1 cellular context compared by ENCODE assay signal in genomic region chr19:56314584-56315075, GRCh38.
A peak's percentile ranks its signal among the peaks of the same experiment; 100 is the strongest.
TF ChIP-seq lines count a peak whose summit lies in the region.

ZSCAN5A (minus strand) TSS chr19:56314839; CDS start chr19:56225046, 89,793 bp downstream.

TF ChIP-seq in K562, 482 proteins besides CTCF, POLR2A, EP300 and RAD21 (continued from another document and continues in another):
- TF ChIP-seq ATF6 (CRISPR knock-in tag; IDR thresholded peaks at IDR 0.05) (no peak), MLX (CRISPR knock-in tag; conservative IDR thresholded peaks at IDR 0.05) (no peak), ILF3 (IDR thresholded peaks at IDR 0.05; ENCODE audit: borderline replicate concordance) (no peak), GTF2A2 (tag; IDR thresholded peaks at IDR 0.05) (no peak), GABPB2 (CRISPR knock-in tag; conservative IDR thresholded peaks at IDR 0.05) (no peak), YY1 (IDR thresholded peaks at IDR 0.05; ENCODE audit: borderline replicate concordance in 1 of 3, control insufficient read depth in 1 of 3, extremely low read depth in 1 of 3, insufficient read depth in 3 of 3, insufficient read length in 1 of 3, insufficient replicate concordance in 2 of 3, low read depth in 1 of 3, low read length in 2 of 3) (peak in 1 of 3 experiments; percentile 42), ESRRA (IDR thresholded peaks at IDR 0.05; ENCODE audit: borderline replicate concordance, low read depth) (0 out of 2 replicates have a peak, but pooled peaks have one; percentile 56), ZZZ3 (IDR thresholded peaks at IDR 0.05) (no peak), MTA2 (IDR thresholded peaks at IDR 0.05; ENCODE audit: low read depth) (peak; percentile 64), ZC3H11A (IDR thresholded peaks at IDR 0.05; ENCODE audit: low read depth, low read length) (no peak), ZNF280B (CRISPR knock-in tag; IDR thresholded peaks at IDR 0.05) (no peak), MEF2D (tag; conservative IDR thresholded peaks at IDR 0.05; ENCODE audit: low read depth) (no peak; the same call in 1 of the 2 replicates), ZNF639 (CRISPR knock-in tag; conservative IDR thresholded peaks at IDR 0.05 in 1 of 2, IDR thresholded peaks at IDR 0.05 in 1 of 2) (peak in 1 of 2 experiments; percentile 80; a peak in 1 of 4 replicates), DIDO1 (tag; IDR thresholded peaks at IDR 0.05; ENCODE audit: low read depth) (peak; percentile 31), ZNF644 (tag; IDR thresholded peaks at IDR 0.05; ENCODE audit: low read depth) (peak; percentile 68; the same call in 1 of the 2 replicates), MCM2 (IDR thresholded peaks at IDR 0.05; ENCODE audit: low read depth) (no peak), ELK1 (CRISPR knock-in tag; IDR thresholded peaks at IDR 0.05) (no peak), CXXC5 (CRISPR knock-in tag; IDR thresholded peaks at IDR 0.05) (peak; percentile 33; the same call in 1 of the 2 replicates), NR4A1 (CRISPR knock-in tag; IDR thresholded peaks at IDR 0.05) (no peak), NR4A1 (tag; IDR thresholded peaks at IDR 0.05) (peak; percentile 80), PCBP2 (IDR thresholded peaks at IDR 0.05; ENCODE audit: low read depth, low read length, poor library complexity, severe bottlenecking) (no peak), RBM15 (IDR thresholded peaks at IDR 0.05; ENCODE audit: insufficient read depth, low read length) (no peak), TEAD1 (CRISPR knock-in tag; IDR thresholded peaks at IDR 0.05) (no peak), ZBTB8A (IDR thresholded peaks at IDR 0.05; ENCODE audit: partially characterized antibody) (peak; percentile 91), RBM39 (optimal IDR thresholded peaks at IDR 0.05; ENCODE audit: low read depth, low read length) (no peak), MTF1 (CRISPR knock-in tag; IDR thresholded peaks at IDR 0.05; ENCODE audit: borderline replicate concordance) (no peak), POLR2G (IDR thresholded peaks at IDR 0.05; ENCODE audit: low read depth, low read length) (peak; percentile 91), ZNF324 (CRISPR knock-in tag; IDR thresholded peaks at IDR 0.05) (no peak), BMI1 (IDR thresholded peaks at IDR 0.05; ENCODE audit: low read length) (peak; percentile 66; the same call in 1 of the 2 replicates), MYC (IDR thresholded peaks at IDR 0.05; ENCODE audit: low read depth, low read length) (peak; percentile 9), MYC (CRISPR knock-in tag; IDR thresholded peaks at IDR 0.05; ENCODE audit: borderline replicate concordance, low read depth) (no peak), NR2C1 (IDR thresholded peaks at IDR 0.05) (peak; percentile 99), NR2C1 (tag; IDR thresholded peaks at IDR 0.05) (peak; percentile 99), BCOR (IDR thresholded peaks at IDR 0.05) (no peak), POLR2H (tag; IDR thresholded peaks at IDR 0.05; ENCODE audit: low read depth) (peak; percentile 48), SREBF2 (CRISPR knock-in tag; IDR thresholded peaks at IDR 0.05) (no peak), CHCHD3 (CRISPR knock-in tag; IDR thresholded peaks at IDR 0.05) (no peak), TRIM24 (IDR thresholded peaks at IDR 0.05) (no peak; a peak in 1 of 4 replicates), ZNF274 (IDR thresholded peaks at IDR 0.05; ENCODE audit: borderline replicate concordance, low read depth, low read length) (no peak), ZBTB7A (IDR thresholded peaks at IDR 0.05; ENCODE audit: borderline replicate concordance, control insufficient read depth, low read depth, low read length) (peak; percentile 81), RFX7 (CRISPR knock-in tag; IDR thresholded peaks at IDR 0.05) (no peak), GTF2F1 (IDR thresholded peaks at IDR 0.05; ENCODE audit: low read depth, low read length) (peak; percentile 34; the same call in 1 of the 2 replicates), FIP1L1 (IDR thresholded peaks at IDR 0.05; ENCODE audit: low read depth, low read length, poor library complexity, severe bottlenecking) (no peak), RBFOX2 (IDR thresholded peaks at IDR 0.05; ENCODE audit: low read depth, low read length) (peak; percentile 96), ZNF449 (CRISPR knock-in tag; IDR thresholded peaks at IDR 0.05) (no peak), ZNF174 (CRISPR knock-in tag; IDR thresholded peaks at IDR 0.05) (no peak), GABPA (tag; conservative IDR thresholded peaks at IDR 0.05; ENCODE audit: low read depth) (peak; percentile 99), JUNB (CRISPR knock-in tag; conservative IDR thresholded peaks at IDR 0.05) (peak; percentile 61; the same call in 1 of the 2 replicates), SAP30 (IDR thresholded peaks at IDR 0.05; ENCODE audit: borderline replicate concordance, insufficient read depth, low read depth, low read length, poor library complexity, severe bottlenecking) (peak; percentile 52), CREM (IDR thresholded peaks at IDR 0.05; ENCODE audit: low read depth) (peak; percentile 97), SOX6 (IDR thresholded peaks at IDR 0.05) (0 out of 2 replicates have a peak, but pooled peaks have one; percentile 18), NELFE (IDR thresholded peaks at IDR 0.05; ENCODE audit: insufficient read depth, insufficient read length) (no peak), CUX1 (CRISPR knock-in tag; IDR thresholded peaks at IDR 0.05) (no peak), CSDE1 (IDR thresholded peaks at IDR 0.05) (peak in 1 of 2 experiments; percentile 96; a peak in 2 of 4 replicates), NCOA6 (IDR thresholded peaks at IDR 0.05) (no peak)
